ENCODE assay signal across 21 cellular contexts in the genomic region with DNA sequence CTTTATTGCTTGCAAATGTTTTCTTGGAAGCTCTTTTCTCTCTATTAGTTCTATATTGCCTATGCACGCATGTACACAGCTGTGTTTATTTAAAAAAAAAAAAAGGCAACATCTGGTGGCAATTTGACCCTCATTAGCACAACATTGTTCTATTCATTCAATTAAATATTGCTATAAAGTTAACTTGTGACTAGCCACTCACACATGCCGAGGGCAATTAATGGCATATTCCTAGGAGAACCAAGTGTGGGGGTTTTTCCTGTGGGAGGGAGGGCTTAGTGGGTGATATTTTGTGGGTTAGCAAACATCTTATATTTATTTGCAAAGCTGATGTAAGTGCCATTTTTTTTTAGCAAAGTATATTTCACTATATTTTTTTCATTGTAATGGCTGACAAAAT.
"Had no signal": no experiment of that assay in that cellular context is flagged by ENCODE, and none has a peak within 500 bp of the region (broad histone marks: within the 10 kb centered on the region; RNA-seq: fewer than 3 reads in every experiment).

No MANE protein-coding gene starts in this region.

- H3K4me3 ChIP-seq: gastrocnemius medialis, heart right ventricle, spleen, testis, tibial nerve, upper lobe of right lung, vagina had no signal

- DNase-seq: dermis blood vessel endothelial cell; erythroblast; gastrocnemius medialis; heart right ventricle; hypothalamus; kidney glomerular epithelial cell; mesendoderm; naive B cell; spleen; stimulated activated CD4-positive, alpha-beta T cell treated with anti-CD3 and anti-CD28 coated beads, Interleukin-15, amount 100 ng/mL, for 24 hours; stimulated activated CD4-positive, alpha-beta T cell treated with anti-CD3 and anti-CD28 coated beads, Interleukin-1b, Interleukin-23, amount 100 ng/mL, for 48 hours; stimulated activated CD4-positive, alpha-beta T cell treated with anti-CD3 and anti-CD28 coated beads, Interleukin-4, amount 100 ng/mL, for 24 hours; stimulated activated naive B cell treated with anti-CD40 and anti-IgM and Interleukin-4, amounts not matched to agents 10 μg/mL and 1 μg/mL and 100 μg/mL, for 72 hours; stimulated activated naive CD8-positive, alpha-beta T cell treated with anti-CD3 and anti-CD28 coated beads, Interleukin-15, amount 100 ng/mL, for 72 hours; testis; upper lobe of right lung had no signal

- FAIRE-seq: endothelial cell of umbilical vein, islet of Langerhans had no signal

- ATAC-seq: gastrocnemius medialis; heart right ventricle; sciatic nerve; stimulated activated naive B cell treated with anti-CD40 and anti-IgM and Interleukin-4, amounts not matched to agents 10 μg/mL and 1 μg/mL and 100 μg/mL, for 72 hours; stimulated activated naive CD8-positive, alpha-beta T cell treated with anti-CD3 and anti-CD28 coated beads, Interleukin-15, amount 100 ng/mL, for 72 hours; upper lobe of right lung had no signal
